ENCODE assay signal across 9 cellular contexts in the genomic region with DNA sequence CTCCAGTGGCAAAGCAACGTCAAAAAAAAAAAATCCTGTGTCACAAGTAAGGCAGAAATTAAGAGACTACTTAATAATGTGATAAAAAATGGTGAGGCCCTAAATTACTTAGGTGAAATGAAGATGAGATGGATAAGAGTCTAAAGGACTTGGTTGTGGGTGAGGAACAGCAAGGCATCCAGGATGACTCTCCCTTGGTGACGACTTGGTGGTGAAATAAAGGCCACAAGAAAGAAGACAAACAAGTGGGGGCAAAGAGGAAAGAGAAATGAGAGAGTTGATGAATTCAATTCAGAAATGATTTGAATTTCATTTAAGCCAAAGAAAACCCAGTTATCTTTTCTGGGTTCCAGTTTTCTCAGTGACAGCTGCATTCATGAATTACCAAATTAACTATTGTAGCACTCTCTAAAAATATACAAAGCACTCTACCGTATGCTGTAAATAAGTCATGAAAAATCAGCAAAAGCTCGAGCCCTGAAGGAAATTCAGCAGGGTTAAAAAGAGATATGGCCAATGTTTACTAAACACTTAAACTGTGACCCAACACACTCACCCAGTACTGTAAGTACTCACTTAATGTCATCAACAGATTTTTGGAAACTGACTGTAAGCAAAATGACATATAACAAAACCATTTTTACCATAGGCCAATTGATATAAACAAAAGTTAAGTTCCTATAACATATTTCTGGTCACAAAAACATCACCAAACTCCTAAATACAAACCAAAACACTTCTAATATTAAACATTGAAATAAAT. TPM values are rescaled to one million over a fixed set of nuclear protein-coding genes. Genes with fewer than 3 reads are reported as not detected.
DNase-seq lines count a peak whose midpoint lies in the region; ATAC-seq and TF ChIP-seq lines count a peak whose summit lies in the region.
"Had no signal": no experiment of that assay in that cellular context is flagged by ENCODE, and none has a peak within 500 bp of the region (broad histone marks: within the 10 kb centered on the region; RNA-seq: fewer than 3 reads in every experiment).

No MANE protein-coding gene starts in this region.

- peaks cover 41% of the 10 kb centered on the region for H3K36me3 ChIP-seq in BLaER1

- H3K4me3 Mint-ChIP-seq in HFFc6 (peak overlapping the region; percentile 92), memory B cell (peak overlapping the region; percentile 86)
- peak overlapping the region; percentile 95 for H3K4me3 Mint-ChIP-seq in activated T-helper 1 cell treated with anti-CD3 and anti-CD28 coated beads, Interleukin-12 subunit alpha, Interleukin-12 subunit beta, Interleukin-2, Interleukin-4 antibody, amounts not matched to agents 30 ng/mL and 10 ng/mL and 1 ng/mL, durations not matched to agents 14 hours and 24 hours and 36 hours

- intact Hi-C loops in activated T-helper 1 cell treated with anti-CD3 and anti-CD28 coated beads, Interleukin-12 subunit alpha, Interleukin-12 subunit beta, Interleukin-2, Interleukin-4 antibody, amounts not matched to agents 30 ng/mL and 10 ng/mL and 1 ng/mL, durations not matched to agents 14 hours and 24 hours and 36 hours (cut with micrococcal nuclease): loop anchor here (5.0 kb wide), 2 partner anchors 255 to 345 kb away; partner anchors contain the start of gene DYNC1I2

- peaks cover 46% of the 10 kb centered on the region for H3K9me3 ChIP-seq in BLaER1

- ATAC-seq in memory B cell (ENCODE audit: low read depth): no peak
- ATAC-seq in HG03139 (IDR thresholded peaks at IDR 0.05; ENCODE audit: unreplicated experiment): no peak
- ATAC-seq in HG02571 (IDR thresholded peaks at IDR 0.05; ENCODE audit: unreplicated experiment): no peak
- ATAC-seq: left cardiac atrium had no signal

- peak overlapping the region; percentile 87 for H3K27ac Mint-ChIP-seq in HFFc6
- H3K27ac Mint-ChIP-seq in activated T-helper 1 cell treated with anti-CD3 and anti-CD28 coated beads, Interleukin-12 subunit alpha, Interleukin-12 subunit beta, Interleukin-2, Interleukin-4 antibody, amounts not matched to agents 30 ng/mL and 10 ng/mL and 1 ng/mL, durations not matched to agents 14 hours and 24 hours and 36 hours: peak overlapping the region; percentile 95
- H3K27ac Mint-ChIP-seq in memory B cell: peak overlapping the region; percentile 82

- TF ChIP-seq CTCF in HFFc6 (IDR thresholded peaks at IDR 0.05): no peak

- peaks cover 33% of the 10 kb centered on the region for H3K4me1 Mint-ChIP-seq in HFFc6 (ENCODE audit: low read depth)
- H3K4me1 Mint-ChIP-seq in activated T-helper 1 cell treated with anti-CD3 and anti-CD28 coated beads, Interleukin-12 subunit alpha, Interleukin-12 subunit beta, Interleukin-2, Interleukin-4 antibody, amounts not matched to agents 30 ng/mL and 10 ng/mL and 1 ng/mL, durations not matched to agents 14 hours and 24 hours and 36 hours (ENCODE audit: low read depth): peaks cover 28% of the 10 kb centered on the region
- H3K4me1 Mint-ChIP-seq in memory B cell: peaks cover 22% of the 10 kb centered on the region

- no peak overlapping the region for H3K27ac ChIP-seq in BLaER1

- H3K9me3 Mint-ChIP-seq in HFFc6 (peaks cover 28% of the 10 kb centered on the region), memory B cell (peaks cover 2% of the 10 kb centered on the region)
- peaks cover 21% of the 10 kb centered on the region for H3K9me3 Mint-ChIP-seq in activated T-helper 1 cell treated with anti-CD3 and anti-CD28 coated beads, Interleukin-12 subunit alpha, Interleukin-12 subunit beta, Interleukin-2, Interleukin-4 antibody, amounts not matched to agents 30 ng/mL and 10 ng/mL and 1 ng/mL, durations not matched to agents 14 hours and 24 hours and 36 hours

- no peak for DNase-seq in HFFc6
- no peak for DNase-seq in activated T-helper 1 cell treated with anti-CD3 and anti-CD28 coated beads, Interleukin-12 subunit alpha, Interleukin-12 subunit beta, Interleukin-2, Interleukin-4 antibody, amounts not matched to agents 30 ng/mL and 10 ng/mL and 1 ng/mL, durations not matched to agents 14 hours and 24 hours and 36 hours (ENCODE audit: low spot score)
- DNase-seq in memory B cell (ENCODE audit: low spot score in 2 of 2): no peak
- DNase-seq in effector CD4-positive, alpha-beta T cell: no peak
- no peak for DNase-seq in GM19240 (ENCODE audit: insufficient read length, low spot score)
- DNase-seq: left cardiac atrium had no signal

- no peaks in the 10 kb centered on the region for H3K27me3 ChIP-seq in BLaER1

- H4K20me1 ChIP-seq in BLaER1: no peaks in the 10 kb centered on the region

- H3K4me2 ChIP-seq in BLaER1: peak overlapping the region; percentile 88

- H3K9ac ChIP-seq in BLaER1: no peak overlapping the region

- H3K4me1 ChIP-seq in BLaER1: peaks cover 21% of the 10 kb centered on the region

- no peak overlapping the region for H3K4me3 ChIP-seq in BLaER1

- H3K36me3 Mint-ChIP-seq in HFFc6 (ENCODE audit: low read depth) (peaks cover 41% of the 10 kb centered on the region), memory B cell (peaks cover 14% of the 10 kb centered on the region)
- H3K36me3 Mint-ChIP-seq in activated T-helper 1 cell treated with anti-CD3 and anti-CD28 coated beads, Interleukin-12 subunit alpha, Interleukin-12 subunit beta, Interleukin-2, Interleukin-4 antibody, amounts not matched to agents 30 ng/mL and 10 ng/mL and 1 ng/mL, durations not matched to agents 14 hours and 24 hours and 36 hours (ENCODE audit: low read depth): peaks cover 28% of the 10 kb centered on the region

- H3K27me3 Mint-ChIP-seq in HFFc6 (ENCODE audit: insufficient read depth) (no peaks in the 10 kb centered on the region), memory B cell (no peaks in the 10 kb centered on the region)
- no peaks in the 10 kb centered on the region for H3K27me3 Mint-ChIP-seq in activated T-helper 1 cell treated with anti-CD3 and anti-CD28 coated beads, Interleukin-12 subunit alpha, Interleukin-12 subunit beta, Interleukin-2, Interleukin-4 antibody, amounts not matched to agents 30 ng/mL and 10 ng/mL and 1 ng/mL, durations not matched to agents 14 hours and 24 hours and 36 hours (ENCODE audit: insufficient read depth)

RNA-seq across cellular contexts. Expression of gene METTL8, which starts 1.4 kb away (rescaled TPM):
- total RNA-seq in HFFc6 (2021; fragmentation: NEBNext Ultra II Directional; extraction: Animal tissue kit (Norgen Biotek cat#: 25700)): 10 to 100 TPM; 17.7 to 26.2 (median 22.3) TPM
- 31.8 and 36.4 TPM in 2 replicates for total RNA-seq in activated T-helper 1 cell treated with anti-CD3 and anti-CD28 coated beads, Interleukin-12 subunit alpha, Interleukin-12 subunit beta, Interleukin-2, Interleukin-4 antibody, amounts not matched to agents 30 ng/mL and 10 ng/mL and 1 ng/mL, durations not matched to agents 14 hours and 24 hours and 36 hours

RNA-seq across cellular contexts. Expression of gene DCAF17, which starts 1.6 kb away (rescaled TPM):
- 10 to 100 TPM; 12.8 to 17.6 (median 15.2) TPM for total RNA-seq in HFFc6 (2021; fragmentation: NEBNext Ultra II Directional; extraction: Animal tissue kit (Norgen Biotek cat#: 25700))
- 23.9 and 24.9 TPM in 2 replicates for total RNA-seq in activated T-helper 1 cell treated with anti-CD3 and anti-CD28 coated beads, Interleukin-12 subunit alpha, Interleukin-12 subunit beta, Interleukin-2, Interleukin-4 antibody, amounts not matched to agents 30 ng/mL and 10 ng/mL and 1 ng/mL, durations not matched to agents 14 hours and 24 hours and 36 hours
